ENCODE assay signal across 17 cellular contexts in genomic region chr9:100170556-100170955, GRCh38.
"Had no signal": no experiment of that assay in that cellular context is flagged by ENCODE, and none has a peak within 500 bp of the region (broad histone marks: within the 10 kb centered on the region; RNA-seq: fewer than 3 reads in every experiment).

No MANE protein-coding gene starts in this region.

- H3K4me3 Mint-ChIP-seq: activated CD4-positive, alpha-beta memory T cell treated with anti-CD3 and anti-CD28 coated beads, Interleukin-2, amount 10 ng/mL, durations not matched to agents 7 days and 5 days; activated naive CD4-positive, alpha-beta T cell treated with anti-CD3 and anti-CD28 coated beads, Interleukin-2, amount 50 U/mL, for 24 hours; activated T-cell treated with anti-CD3 and anti-CD28 coated beads, Interleukin-2, amount 50 U/mL, for 4 hours; endodermal cell; naive B cell; stimulated activated naive CD8-positive, alpha-beta T cell treated with anti-CD3 and anti-CD28 coated beads, Interleukin-15, Interleukin-2, amounts not matched to agents 100 ng/mL and 50 ng/mL, for 24 hours had no signal

- H3K4me1 Mint-ChIP-seq: activated CD4-positive, alpha-beta memory T cell treated with anti-CD3 and anti-CD28 coated beads, Interleukin-2, amount 10 ng/mL, durations not matched to agents 7 days and 5 days; activated naive CD4-positive, alpha-beta T cell treated with anti-CD3 and anti-CD28 coated beads, Interleukin-2, amount 50 U/mL, for 24 hours had no signal

- H3K4me3 ChIP-seq: gastroesophageal sphincter, heart right ventricle, lung, ovary, right lobe of liver, suprapubic skin had no signal

- H3K27me3 Mint-ChIP-seq: activated CD4-positive, alpha-beta memory T cell treated with anti-CD3 and anti-CD28 coated beads, Interleukin-2, amount 10 ng/mL, durations not matched to agents 7 days and 5 days; activated naive CD4-positive, alpha-beta T cell treated with anti-CD3 and anti-CD28 coated beads, Interleukin-2, amount 50 U/mL, for 24 hours; naive B cell; stimulated activated naive CD8-positive, alpha-beta T cell treated with anti-CD3 and anti-CD28 coated beads, Interleukin-15, Interleukin-2, amounts not matched to agents 100 ng/mL and 50 ng/mL, for 24 hours had no signal

- ATAC-seq: activated T-cell treated with anti-CD3 and anti-CD28 coated beads, Interleukin-2, amount 50 U/mL, for 4 hours; gastroesophageal sphincter; heart right ventricle; left colon; right lobe of liver had no signal

- DNase-seq: activated CD4-positive, alpha-beta memory T cell treated with anti-CD3 and anti-CD28 coated beads, Interleukin-2, amount 10 ng/mL, durations not matched to agents 7 days and 5 days; activated effector memory CD4-positive, alpha-beta T cell treated with Interleukin-2 at 50 U/mL for 16 hours; activated T-cell treated with anti-CD3 and anti-CD28 coated beads, Interleukin-2, amount 50 U/mL, for 4 hours; amygdala; endodermal cell; heart right ventricle; left colon; naive B cell; ovary; right lobe of liver; T1000; trophoblast cell had no signal

- H3K27ac Mint-ChIP-seq: activated CD4-positive, alpha-beta memory T cell treated with anti-CD3 and anti-CD28 coated beads, Interleukin-2, amount 10 ng/mL, durations not matched to agents 7 days and 5 days; activated naive CD4-positive, alpha-beta T cell treated with anti-CD3 and anti-CD28 coated beads, Interleukin-2, amount 50 U/mL, for 24 hours; endodermal cell; naive B cell; stimulated activated naive CD8-positive, alpha-beta T cell treated with anti-CD3 and anti-CD28 coated beads, Interleukin-15, Interleukin-2, amounts not matched to agents 100 ng/mL and 50 ng/mL, for 24 hours had no signal
